Comparison of ENCODE assay signal across 15 cellular contexts in the genomic region with DNA sequence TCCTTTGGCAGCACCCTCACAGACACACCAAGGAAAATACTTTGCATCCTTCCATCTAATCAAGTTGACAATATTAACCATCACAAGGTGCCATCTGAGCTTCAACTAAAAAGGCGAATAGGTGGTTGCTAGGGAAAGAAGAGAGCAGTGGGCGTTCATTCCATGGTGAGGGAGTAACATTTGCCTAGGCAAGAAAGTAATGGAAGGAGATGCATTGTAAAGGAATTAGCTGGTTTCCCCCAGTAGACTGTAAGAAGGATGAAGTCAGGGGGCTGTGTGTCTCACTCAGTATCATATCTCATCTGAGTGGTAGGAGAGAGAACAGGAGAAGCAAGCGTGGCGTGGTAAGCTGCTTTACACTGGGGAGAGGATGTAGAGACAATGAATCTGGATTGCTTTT. TPM values are rescaled to one million over a fixed set of nuclear protein-coding genes. Genes with fewer than 3 reads are reported as not detected.
DNase-seq lines count a peak whose midpoint lies in the region; TF ChIP-seq lines count a peak whose summit lies in the region.
"Had no signal": no experiment of that assay in that cellular context is flagged by ENCODE, and none has a peak within 500 bp of the region (broad histone marks: within the 10 kb centered on the region; RNA-seq: fewer than 3 reads in every experiment).

No MANE protein-coding gene starts in this region.

- H3K4me3 Mint-ChIP-seq in glutamatergic neuron (ENCODE audit: unreplicated experiment): peak overlapping the region; percentile 27
- H3K4me3 Mint-ChIP-seq in activated CD4-positive, alpha-beta memory T cell treated with anti-CD3 and anti-CD28 coated beads for 36 hours: no peak overlapping the region
- H3K4me3 Mint-ChIP-seq: CD4-positive, CD25-positive, alpha-beta regulatory T cell; CD8-positive, alpha-beta T cell had no signal

- peak overlapping the region; percentile 2 for H3K27ac Mint-ChIP-seq in glutamatergic neuron (ENCODE audit: unreplicated experiment)
- no peak overlapping the region for H3K27ac Mint-ChIP-seq in activated CD4-positive, alpha-beta memory T cell treated with anti-CD3 and anti-CD28 coated beads for 36 hours
- H3K27ac Mint-ChIP-seq: CD4-positive, CD25-positive, alpha-beta regulatory T cell; CD8-positive, alpha-beta T cell had no signal

- H3K79me2 ChIP-seq in osteoblast (ENCODE audit: insufficient read depth, low read length): no peaks in the 10 kb centered on the region

- DNase-seq in caudate nucleus (lab: John Stamatoyannopoulos, UW) (peak in 19 of 61 donors; percentile 5 to 78 (median 32)), glutamatergic neuron (no peak), substantia nigra (lab: John Stamatoyannopoulos, UW) (no peak), osteoblast (ENCODE audit: insufficient read length, low spot score, missing footprints) (no peak), mesenteric fat pad (ENCODE audit: low spot score) (no peak)
- no peak for DNase-seq in activated CD4-positive, alpha-beta memory T cell treated with anti-CD3 and anti-CD28 coated beads for 36 hours
- DNase-seq in stimulated activated CD4-positive, alpha-beta T cell treated with anti-CD3 and anti-CD28 coated beads, Interleukin-12 subunit alpha, Interleukin-12 subunit beta, amount 100 ng/mL, for 4 hours: no peak
- DNase-seq: Caco-2; CD4-positive, CD25-positive, alpha-beta regulatory T cell; CD8-positive, alpha-beta T cell; DMS153; DND-41; H7; HCEC 1CT had no signal

- no peak overlapping the region for H2AFZ ChIP-seq in osteoblast (ENCODE audit: low read length)

- H3K9me3 Mint-ChIP-seq in glutamatergic neuron (ENCODE audit: unreplicated experiment): peaks cover 5% of the 10 kb centered on the region
- H3K9me3 Mint-ChIP-seq in activated CD4-positive, alpha-beta memory T cell treated with anti-CD3 and anti-CD28 coated beads for 36 hours: no peaks in the 10 kb centered on the region
- H3K9me3 Mint-ChIP-seq: CD8-positive, alpha-beta T cell had no signal

- peak overlapping the region; percentile 94 for H3K27ac ChIP-seq in caudate nucleus (ENCODE audit: low read depth, low read length)
- H3K27ac ChIP-seq in substantia nigra (ENCODE audit: low read depth, low read length, poor library complexity, severe bottlenecking): peak overlapping the region; percentile 93
- no peak overlapping the region for H3K27ac ChIP-seq in osteoblast (ENCODE audit: low read depth, low read length)
- H3K27ac ChIP-seq: C4-2B had no signal

- H3K27me3 Mint-ChIP-seq in glutamatergic neuron (ENCODE audit: unreplicated experiment): peaks cover 2% of the 10 kb centered on the region
- H3K27me3 Mint-ChIP-seq in activated CD4-positive, alpha-beta memory T cell treated with anti-CD3 and anti-CD28 coated beads for 36 hours: no peaks in the 10 kb centered on the region
- H3K27me3 Mint-ChIP-seq: CD4-positive, CD25-positive, alpha-beta regulatory T cell had no signal

- peaks cover 23% of the 10 kb centered on the region for H3K4me1 ChIP-seq in osteoblast (ENCODE audit: insufficient read depth, low read length)

- POLR2A ChIA-PET in activated CD4-positive, alpha-beta memory T cell treated with anti-CD3 and anti-CD28 coated beads for 36 hours (lab: Charles Lee): no interaction called here

- intact Hi-C loops in activated CD4-positive, alpha-beta memory T cell treated with anti-CD3 and anti-CD28 coated beads for 36 hours (cut with micrococcal nuclease): no loop called here

- no peaks in the 10 kb centered on the region for H4K20me1 ChIP-seq in osteoblast (ENCODE audit: insufficient read depth, low read length)

- TF ChIP-seq CTCF in glutamatergic neuron (IDR thresholded peaks at IDR 0.05; ENCODE audit: partially characterized antibody, unreplicated experiment): no peak
- TF ChIP-seq CTCF in osteoblast (IDR thresholded peaks at IDR 0.05; ENCODE audit: extremely low read depth, low read depth, low read length): no peak

- H3K36me3 ChIP-seq in osteoblast (ENCODE audit: insufficient read depth, low read length): no peaks in the 10 kb centered on the region

- H3K9me3 ChIP-seq in osteoblast (ENCODE audit: low read depth, low read length): no peaks in the 10 kb centered on the region
- H3K9me3 ChIP-seq: Caco-2 had no signal

- no peak overlapping the region for H3K4me2 ChIP-seq in osteoblast (ENCODE audit: insufficient read depth, low read length)

- H3K27me3 ChIP-seq in osteoblast (ENCODE audit: insufficient read depth, low read length): no peaks in the 10 kb centered on the region

- peaks cover 62% of the 10 kb centered on the region for H3K4me1 Mint-ChIP-seq in glutamatergic neuron (ENCODE audit: low read depth, unreplicated experiment)
- H3K4me1 Mint-ChIP-seq in activated CD4-positive, alpha-beta memory T cell treated with anti-CD3 and anti-CD28 coated beads for 36 hours (ENCODE audit: low read depth): no peaks in the 10 kb centered on the region
- H3K4me1 Mint-ChIP-seq: CD4-positive, CD25-positive, alpha-beta regulatory T cell had no signal

- CTCF ChIA-PET in activated CD4-positive, alpha-beta memory T cell treated with anti-CD3 and anti-CD28 coated beads for 36 hours (lab: Charles Lee): no interaction called here

- no peak overlapping the region for H3K4me3 ChIP-seq in osteoblast (ENCODE audit: insufficient read depth, low read length)

- peaks cover 3% of the 10 kb centered on the region for H3K36me3 Mint-ChIP-seq in glutamatergic neuron (ENCODE audit: unreplicated experiment)
- H3K36me3 Mint-ChIP-seq in activated CD4-positive, alpha-beta memory T cell treated with anti-CD3 and anti-CD28 coated beads for 36 hours: no peaks in the 10 kb centered on the region
- H3K36me3 Mint-ChIP-seq: CD4-positive, CD25-positive, alpha-beta regulatory T cell; CD8-positive, alpha-beta T cell had no signal

RNA-seq across cellular contexts. Expression of gene AKAP6, which starts 34.7 kb away (rescaled TPM):
- total RNA-seq in glutamatergic neuron (ENCODE audit: unreplicated experiment) (600 TPM), osteoblast (0.29 and 2.2 TPM in 2 replicates), mesenteric fat pad (1.5 TPM)
- 1 to 10 TPM; 1.8 TPM for total RNA-seq in activated CD4-positive, alpha-beta memory T cell treated with anti-CD3 and anti-CD28 coated beads for 36 hours

Comparison
In these comparisons a context has a peak if more than half of its experiments do, and no peak if none do; other contexts are left out.
1. RNA of gene AKAP6, which starts 34.7 kb away (total RNA-seq): 600 TPM in glutamatergic neuron (single experiment); 0.29 to 2.2 TPM in osteoblast, 1.8 TPM in activated CD4-positive, alpha-beta memory T cell treated with anti-CD3 and anti-CD28 coated beads for 36 hours and 1.5 TPM in mesenteric fat pad (single experiment); every median in the first group is over 100 times any median in the second.